In the genomic region with DNA sequence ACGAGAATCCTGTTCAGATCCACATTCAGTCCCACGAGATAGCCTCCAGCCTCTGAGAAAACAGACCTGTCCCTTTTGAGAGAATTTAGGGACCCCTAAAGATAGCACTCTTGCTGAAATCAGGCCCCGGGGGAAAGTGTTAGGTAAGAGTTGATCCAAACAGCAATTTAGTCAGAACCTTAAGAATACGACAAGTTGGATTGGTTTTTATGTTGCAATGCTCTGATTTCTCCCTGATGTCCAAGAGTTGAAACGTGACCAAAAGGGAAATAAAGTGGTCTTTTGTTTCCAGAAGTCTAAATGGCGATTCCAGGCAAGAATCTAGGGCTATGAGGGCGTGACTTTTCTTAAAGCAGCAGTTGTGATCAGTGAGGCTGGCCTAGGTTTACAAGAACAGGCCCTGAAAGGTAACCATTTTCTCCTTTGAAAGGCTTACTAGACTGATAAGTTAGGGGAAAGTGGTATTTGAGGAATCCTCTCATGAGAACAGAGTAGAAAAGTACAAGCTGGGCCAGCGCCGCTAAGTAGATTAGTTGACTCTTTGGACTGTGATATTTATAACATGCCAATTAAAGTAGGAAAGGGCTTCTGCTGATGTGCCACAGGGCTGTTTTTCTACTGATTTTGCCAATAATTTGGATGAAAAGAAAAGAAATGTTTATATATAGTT, we compare ENCODE assay signal across 27 cellular contexts. TPM values are rescaled to one million over a fixed set of nuclear protein-coding genes. Genes with fewer than 3 reads are reported as not detected.
DNase-seq lines count a peak whose midpoint lies in the region; ATAC-seq, FAIRE-seq and TF ChIP-seq lines count a peak whose summit lies in the region.
"Had no signal": no experiment of that assay in that cellular context is flagged by ENCODE, and none has a peak within 500 bp of the region (broad histone marks: within the 10 kb centered on the region; RNA-seq: fewer than 3 reads in every experiment).

No MANE protein-coding gene starts in this region.

- RAD21 ChIA-PET in GM12878 (lab: Charles Lee; ENCODE audit: unreplicated experiment), result interaction anchor here (9.2 kb wide), 1 partner anchor 24 kb away, joined by 193 read pairs; the partner anchor contains the start of genes HDDC3 and UNC45A

- H3K4me1 Mint-ChIP-seq in immature natural killer cell, result peaks cover 8 to 15% of the 10 kb centered on the region in 2 donors

- H3K27me3 Mint-ChIP-seq in immature natural killer cell (ENCODE audit: low read depth in 3 of 3), result peaks cover 0 to 1% (median 0%) of the 10 kb centered on the region in 3 donors
- H3K27me3 Mint-ChIP-seq: activated B cell treated with CpG ODN at 0.5 μM for 24 hours; CD4-positive, alpha-beta T cell; IgD-negative memory B cell; type B pancreatic cell had no signal

- H3K27ac ChIP-seq in GM12878 (ENCODE audit: control insufficient read depth, insufficient read depth) (no peak overlapping the region), mesenchymal stem cell (ENCODE audit: low read length, poor library complexity, severe bottlenecking) (no peak overlapping the region)
- H3K27ac ChIP-seq: GM23248 had no signal

- SMC1A ChIA-PET in GM12878 (lab: Charles Lee; ENCODE audit: uncharacterized antibody, unreplicated experiment), result no interaction called here

- H2BK120ac ChIP-seq in mesenchymal stem cell (ENCODE audit: low read depth, low read length), result no peak overlapping the region

- no peaks in the 10 kb centered on the region; the same call in 1 of the 2 replicates for H4K20me1 ChIP-seq in GM12878 (ENCODE audit: control insufficient read depth, insufficient read depth)

- H3K9me3 ChIP-seq in GM12878 (replicated peaks; ENCODE audit: control insufficient read depth, insufficient read depth, low read length) (no peaks in the 10 kb centered on the region), mesenchymal stem cell (ENCODE audit: control insufficient read depth, low read length) (no peaks in the 10 kb centered on the region)

- H3K4me3 ChIP-seq in GM12878 (no peak overlapping the region), mesenchymal stem cell (ENCODE audit: insufficient read depth in 1 of 2, low read depth in 1 of 2, low read length in 2 of 2) (no peak overlapping the region)
- H3K4me3 ChIP-seq: GM23248, lung had no signal

- no TSS peak for BruUV-seq in GM12878 (replicated peaks; lab: Mats Ljungman, UMichigan)

- H3K14ac ChIP-seq in mesenchymal stem cell (ENCODE audit: low read length in 2 of 2), result no peak overlapping the region

- no peak overlapping the region for H2BK5ac ChIP-seq in mesenchymal stem cell (ENCODE audit: low read depth, low read length, poor library complexity, severe bottlenecking)

- H2AFZ ChIP-seq in GM12878 (ENCODE audit: control insufficient read depth, low read depth, low read length) (no peak overlapping the region), mesenchymal stem cell (ENCODE audit: low read depth, low read length) (no peak overlapping the region)
- H2AFZ ChIP-seq: GM23248 had no signal

- H4K91ac ChIP-seq in mesenchymal stem cell (ENCODE audit: low read length), result no peak overlapping the region

- TF ChIP-seq EP300 in GM12878 (IDR thresholded peaks at IDR 0.05; ENCODE audit: borderline replicate concordance in 1 of 2, control insufficient read depth in 1 of 2, low read depth in 2 of 2, low read length in 2 of 2), result no peak

- no peak overlapping the region for H3K23ac ChIP-seq in mesenchymal stem cell (ENCODE audit: low read length in 2 of 2)

- H3K4me3 Mint-ChIP-seq in immature natural killer cell, result no peak overlapping the region
- H3K4me3 Mint-ChIP-seq: activated B cell treated with CpG ODN at 0.5 μM for 24 hours; CD4-positive, alpha-beta T cell; type B pancreatic cell had no signal

- TF ChIP-seq POLR2A in GM12878 (IDR thresholded peaks at IDR 0.05; ENCODE audit: low read depth, low read length), result no peak

- WGBS in GM12878 (ENCODE audit: insufficient coverage, insufficient replicate concordance, low lambda C conversion rate, missing lambda C conversion rate), result 93% methylated on average over 9 of the region's 9 CpGs
- 92% methylated on average over 9 of the region's 9 CpGs for WGBS in mesenchymal stem cell

- H3K79me1 ChIP-seq in mesenchymal stem cell (replicated peaks; ENCODE audit: low read length, poor library complexity, severe bottlenecking), result peaks cover 7% of the 10 kb centered on the region

- no peak for ATAC-seq in GM12878
- ATAC-seq in GM21619 (IDR thresholded peaks at IDR 0.05; ENCODE audit: unreplicated experiment), result no peak
- ATAC-seq: activated naive CD4-positive, alpha-beta T cell treated with anti-CD3 and anti-CD28 coated beads, Interleukin-2, amount 50 U/mL, for 72 hours; stimulated activated naive CD8-positive, alpha-beta T cell treated with anti-CD3 and anti-CD28 coated beads, Interleukin-15, Interleukin-2, amounts not matched to agents 100 U/mL and 50 U/mL, for 24 hours had no signal

- no peak for DNase-seq in GM12878 (ENCODE audit: low read depth, low spot score)
- DNase-seq in globus pallidus (ENCODE audit: low spot score), result peak; percentile 65
- no peak for DNase-seq in mesenchymal stem cell
- peak; percentile 71 for DNase-seq in superior temporal gyrus (ENCODE audit: extremely low spot score)
- no peak for DNase-seq in NCI-H526 treated with DMSO at 0.1 percent for 48 hours (lab: John Stamatoyannopoulos, UW)
- no peak for DNase-seq in immature natural killer cell
- DNase-seq: activated B cell treated with CpG ODN at 0.5 μM for 24 hours; activated CD8-positive, alpha-beta memory T cell treated with anti-CD3 and anti-CD28 coated beads, Interleukin-2, amount 50 U/mL, for 4 hours; CD4-positive, alpha-beta T cell; effector CD8-positive, alpha-beta T cell; foreskin fibroblast; GM23248; NCI-H1105 treated with DMSO at 0.1 percent for 48 hours; NCI-H2029; NCI-H226; NCI-H774; stimulated activated naive CD8-positive, alpha-beta T cell treated with anti-CD3 and anti-CD28 coated beads, Interleukin-15, Interleukin-2, amounts not matched to agents 100 U/mL and 50 U/mL, for 24 hours; T1000 had no signal

- no peak overlapping the region for H2BK12ac ChIP-seq in mesenchymal stem cell (ENCODE audit: low read length in 2 of 2)

- H3K4me1 ChIP-seq in GM12878 (ENCODE audit: control insufficient read depth, insufficient read depth, low read length) (peaks cover 4% of the 10 kb centered on the region), mesenchymal stem cell (ENCODE audit: control insufficient read depth, insufficient read depth, low read depth, low read length) (peaks cover 8% of the 10 kb centered on the region)

- no peak overlapping the region for H2AK5ac ChIP-seq in mesenchymal stem cell (ENCODE audit: low read length, severe bottlenecking)

- H3K18ac ChIP-seq in mesenchymal stem cell (ENCODE audit: low read depth in 1 of 2, low read length in 2 of 2), result no peak overlapping the region

- H3K36me3 Mint-ChIP-seq in immature natural killer cell, result peaks cover 12 to 39% (median 14%) of the 10 kb centered on the region in 3 donors

- H3K4ac ChIP-seq in mesenchymal stem cell (ENCODE audit: low read depth in 1 of 2, low read length in 2 of 2), result no peak overlapping the region

- TF ChIP-seq CTCF in GM12878 (IDR thresholded peaks at IDR 0.05 in 2 of 3, conservative IDR thresholded peaks at IDR 0.05 in 1 of 3; ENCODE audit: control insufficient read depth in 2 of 3, extremely low read depth in 1 of 3, insufficient read depth in 1 of 3, low read depth in 3 of 3, low read length in 3 of 3), result no peak

- H3K79me2 ChIP-seq in GM12878 (ENCODE audit: control insufficient read depth, insufficient read depth, low read length), result peaks cover 15% of the 10 kb centered on the region

- H3K4me2 ChIP-seq in GM12878 (ENCODE audit: control insufficient read depth, insufficient read depth) (no peak overlapping the region), mesenchymal stem cell (ENCODE audit: low read length, poor library complexity, severe bottlenecking) (no peak overlapping the region)

- H3K9ac ChIP-seq in GM12878 (ENCODE audit: control insufficient read depth, insufficient read depth, low read length), result no peak overlapping the region
- peak overlapping the region; percentile 45 for H3K9ac ChIP-seq in mesenchymal stem cell (ENCODE audit: low read length)
- H3K9ac ChIP-seq: GM23248 had no signal

- intact Hi-C loops in GM12878 (cut with micrococcal nuclease; ENCODE audit: unreplicated experiment), result no loop called here

- in situ Hi-C loops in GM12878 (cut with MboI), result no loop called here

- H3K36me3 ChIP-seq in GM12878 (ENCODE audit: control insufficient read depth in 2 of 2, insufficient read depth in 2 of 2, low read length in 1 of 2), result peaks cover 18 to 52% of the 10 kb centered on the region in 2 experiments
- peaks cover 63 to 69% of the 10 kb centered on the region in 2 experiments for H3K36me3 ChIP-seq in mesenchymal stem cell (ENCODE audit: control insufficient read depth in 1 of 2, insufficient read depth in 2 of 2, low read depth in 1 of 2, low read length in 2 of 2)

- H3K9me3 Mint-ChIP-seq in immature natural killer cell, result no peaks in the 10 kb centered on the region
- H3K9me3 Mint-ChIP-seq: activated B cell treated with CpG ODN at 0.5 μM for 24 hours; activated naive CD4-positive, alpha-beta T cell treated with anti-CD3 and anti-CD28 coated beads, Interleukin-2, amount 50 U/mL, for 72 hours; activated T-helper 2 cell treated with anti-CD3 and anti-CD28 coated beads, Interferon-gamma antibody, Interleukin-2, Interleukin-4, amounts not matched to agents 10 μg/mL and 5 μg/mL and 100 μg/mL, durations not matched to agents 14 hours and 24 hours and 36 hours; CD4-positive, alpha-beta T cell; IgD-negative memory B cell; type B pancreatic cell had no signal

- FAIRE-seq in GM12878 (lab: Jason Lieb, UNC), result peak; percentile 49
- FAIRE-seq: G401.6, GM18507, islet of Langerhans had no signal

- CTCF ChIA-PET in GM12878 (lab: Yijun Ruan, JAX), result interaction anchor here (2.1 to 15.1 kb wide), 2 partner anchors 21 to 25 kb away, joined by 8 to 480 read pairs; partner anchors contain the start of genes HDDC3 and UNC45A

- TF ChIP-seq RAD21 in GM12878 (IDR thresholded peaks at IDR 0.05; ENCODE audit: insufficient read depth, low read depth, low read length), result no peak

- H3K27me3 ChIP-seq in GM12878 (replicated peaks in 1 of 2; ENCODE audit: control insufficient read depth in 2 of 2, insufficient read depth in 2 of 2, low read length in 1 of 2) (no peaks in the 10 kb centered on the region), mesenchymal stem cell (ENCODE audit: control insufficient read depth in 1 of 2, insufficient read depth in 1 of 2, low read length in 2 of 2) (no peaks in the 10 kb centered on the region)

- no peak overlapping the region for H4K8ac ChIP-seq in mesenchymal stem cell (ENCODE audit: low read length)

- no peak overlapping the region for H2BK15ac ChIP-seq in mesenchymal stem cell (ENCODE audit: low read depth, poor library complexity, severe bottlenecking)

- POLR2A ChIA-PET in GM12878 (lab: Charles Lee), result interaction anchor here (0.6 kb wide), 1 partner anchor 375 kb away, joined by 7 read pairs; no protein-coding TSS in a partner anchor

- H3K27ac Mint-ChIP-seq in immature natural killer cell, result no peak overlapping the region
- H3K27ac Mint-ChIP-seq: activated B cell treated with CpG ODN at 0.5 μM for 24 hours; activated T-helper 2 cell treated with anti-CD3 and anti-CD28 coated beads, Interferon-gamma antibody, Interleukin-2, Interleukin-4, amounts not matched to agents 10 μg/mL and 5 μg/mL and 100 μg/mL, durations not matched to agents 14 hours and 24 hours and 36 hours; CD4-positive, alpha-beta T cell; type B pancreatic cell had no signal

RNA-seq across cellular contexts. Expression of gene MAN2A2, which starts 4.9 kb away (rescaled TPM):
- total RNA-seq in GM12878 (2013; cell fraction: nucleolus; rRNA removed), result 183 and 231 TPM in 2 replicates
- 25.4 and 29.5 TPM in 2 replicates for total RNA-seq in GM12878 (2014; rRNA removed)
- total RNA-seq in GM12878 (2014; rRNA removed; fragmentation: Illumina TruSeq; extraction: Trizol), result 16.6 and 18.0 TPM in 2 replicates
- 62.4 and 79.4 TPM in 2 replicates for total RNA-seq in GM12878 (2021)
- 21.4 TPM for polyA plus RNA-seq in GM12878 (2011; ENCODE audit: low read depth)
- polyA plus RNA-seq in GM12878 (2011; rRNA removed), result 19.4 and 38.9 TPM in 2 replicates
- polyA plus RNA-seq in GM12878 (2011; cell fraction: cytosol; rRNA removed), result 46.4 and 74.6 TPM in 2 replicates
- polyA plus RNA-seq in GM12878 (2011; cell fraction: nucleus; rRNA removed), result 937 and 972 TPM in 2 replicates
- 39.6 and 54.1 TPM in 2 replicates for polyA plus RNA-seq in GM12878 (2012)
- 26.9 and 47.8 TPM in 2 replicates for polyA plus RNA-seq in GM12878 (2014; fragmentation: Illumina TruSeq; extraction: Trizol)
- polyA plus RNA-seq in GM12878 (2014; fragmentation: Nextera tagmentation; extraction: Ambion mirVana), result 1 to 10 TPM; 4.2 to 4.4 TPM
- 66.4 and 71.1 TPM in 2 replicates for polyA plus RNA-seq in GM12878 (2014; rRNA removed)
- polyA plus RNA-seq in GM12878 (2016; fragmentation: Nextera tagmentation; extraction: Ambion mirVana), result 10 to 100 TPM; 13.7 to 16.8 TPM
- polyA minus RNA-seq in GM12878 (2011; rRNA and poly(A)+ RNA removed), result 36.3 and 44.3 TPM in 2 replicates
- 8.0 and 15.0 TPM in 2 replicates for polyA minus RNA-seq in GM12878 (2011; cell fraction: cytosol; rRNA and poly(A)+ RNA removed)
- 124 and 200 TPM in 2 replicates for polyA minus RNA-seq in GM12878 (2011; cell fraction: nucleus; rRNA and poly(A)+ RNA removed)
- polyA plus RNA-seq in mesenchymal stem cell (2013, experiment 1 of 2), result 23.9 TPM
- 23.2 TPM for polyA plus RNA-seq in mesenchymal stem cell (2013, experiment 2 of 2)
- 1 to 10 TPM; 4.1 to 7.4 (median 5.4) TPM for polyA plus RNA-seq in immature natural killer cell

RNA-seq across cellular contexts. Expression of gene FES, which starts 23.7 kb away (rescaled TPM):
- total RNA-seq in GM12878 (2013; cell fraction: nucleolus; rRNA removed), result 21.3 and 22.9 TPM in 2 replicates
- 19.5 and 21.7 TPM in 2 replicates for total RNA-seq in GM12878 (2014; rRNA removed)
- 6.1 and 7.0 TPM in 2 replicates for total RNA-seq in GM12878 (2014; rRNA removed; fragmentation: Illumina TruSeq; extraction: Trizol)
- total RNA-seq in GM12878 (2021), result 17.7 and 23.9 TPM in 2 replicates
- 2.3 TPM for polyA plus RNA-seq in GM12878 (2011; ENCODE audit: low read depth)
- polyA plus RNA-seq in GM12878 (2011; rRNA removed), result 0.07 and 0.09 TPM in 2 replicates
- polyA plus RNA-seq in GM12878 (2011; cell fraction: cytosol; rRNA removed), result 0.12 and 0.13 TPM in 2 replicates
- 0.28 and 0.34 TPM in 2 replicates for polyA plus RNA-seq in GM12878 (2011; cell fraction: nucleus; rRNA removed)
- polyA plus RNA-seq in GM12878 (2012), result 6.4 and 6.7 TPM in 2 replicates
- polyA plus RNA-seq in GM12878 (2014; fragmentation: Illumina TruSeq; extraction: Trizol), result 0.60 and 3.8 TPM in 2 replicates
- 1 to 10 TPM in 1 of 2 experiments, under 1 TPM in 1; 0.56 to 1.0 TPM for polyA plus RNA-seq in GM12878 (2014; fragmentation: Nextera tagmentation; extraction: Ambion mirVana)
- 14.6 and 20.6 TPM in 2 replicates for polyA plus RNA-seq in GM12878 (2014; rRNA removed)
- 10 to 100 TPM; 12.7 to 16.1 TPM for polyA plus RNA-seq in GM12878 (2016; fragmentation: Nextera tagmentation; extraction: Ambion mirVana)
- polyA minus RNA-seq in GM12878 (2011; rRNA and poly(A)+ RNA removed), result 0.10 TPM in 1 of 2 replicates, not detected in the other
- 0.83 TPM in 1 of 2 replicates, not detected in the other for polyA minus RNA-seq in GM12878 (2011; cell fraction: cytosol; rRNA and poly(A)+ RNA removed)
- polyA minus RNA-seq in GM12878 (2011; cell fraction: nucleus; rRNA and poly(A)+ RNA removed), result 0.73 and 0.96 TPM in 2 replicates
- polyA plus RNA-seq in mesenchymal stem cell (2013, experiment 1 of 2), result 5.5 TPM
- 5.3 TPM for polyA plus RNA-seq in mesenchymal stem cell (2013, experiment 2 of 2)
- polyA plus RNA-seq in immature natural killer cell, result 10 to 100 TPM; 28.6 to 73.2 (median 53.5) TPM

RNA-seq across cellular contexts. Expression of gene HDDC3, which starts 24.4 kb away (rescaled TPM):
- total RNA-seq in GM12878 (2013; cell fraction: nucleolus; rRNA removed), result 34.1 and 48.7 TPM in 2 replicates
- total RNA-seq in GM12878 (2014; rRNA removed) (25.7 and 27.7 TPM in 2 replicates), GM12878 (2014; rRNA removed; fragmentation: Illumina TruSeq; extraction: Trizol) (19.9 and 21.0 TPM in 2 replicates), GM12878 (2021) (20.3 and 24.6 TPM in 2 replicates)
- 8.8 TPM for polyA plus RNA-seq in GM12878 (2011; ENCODE audit: low read depth)
- polyA plus RNA-seq in GM12878 (2011; rRNA removed) (15.2 and 19.3 TPM in 2 replicates), GM12878 (2014; fragmentation: Illumina TruSeq; extraction: Trizol) (22.2 and 25.7 TPM in 2 replicates), GM12878 (2014; fragmentation: Nextera tagmentation; extraction: Ambion mirVana) (1 to 10 TPM; 5.6 to 9.0 TPM), GM12878 (2014; rRNA removed) (30.4 and 32.2 TPM in 2 replicates), GM12878 (2016; fragmentation: Nextera tagmentation; extraction: Ambion mirVana) (10 to 100 TPM; 35.9 to 39.5 TPM), immature natural killer cell (10 to 100 TPM; 25.5 to 33.1 (median 32.1) TPM)
- 24.1 and 26.6 TPM in 2 replicates for polyA plus RNA-seq in GM12878 (2011; cell fraction: cytosol; rRNA removed)
- polyA plus RNA-seq in GM12878 (2011; cell fraction: nucleus; rRNA removed), result 18.4 and 21.1 TPM in 2 replicates
- 11.5 and 16.8 TPM in 2 replicates for polyA plus RNA-seq in GM12878 (2012)
- 22.6 and 28.6 TPM in 2 replicates for polyA minus RNA-seq in GM12878 (2011; rRNA and poly(A)+ RNA removed)
- 5.5 and 6.2 TPM in 2 replicates for polyA minus RNA-seq in GM12878 (2011; cell fraction: cytosol; rRNA and poly(A)+ RNA removed)
- 24.1 and 39.4 TPM in 2 replicates for polyA minus RNA-seq in GM12878 (2011; cell fraction: nucleus; rRNA and poly(A)+ RNA removed)
- polyA plus RNA-seq in mesenchymal stem cell (2013, experiment 1 of 2), result 7.3 TPM
- polyA plus RNA-seq in mesenchymal stem cell (2013, experiment 2 of 2), result 7.2 TPM

RNA-seq across cellular contexts. Expression of gene UNC45A, which starts 27.1 kb away (rescaled TPM):
- total RNA-seq in GM12878 (2013; cell fraction: nucleolus; rRNA removed), result 81.1 and 96.0 TPM in 2 replicates
- total RNA-seq in GM12878 (2014; rRNA removed), result 31.6 and 40.4 TPM in 2 replicates
- 21.3 TPM in 2 replicates for total RNA-seq in GM12878 (2014; rRNA removed; fragmentation: Illumina TruSeq; extraction: Trizol)
- 56.3 and 58.9 TPM in 2 replicates for total RNA-seq in GM12878 (2021)
- polyA plus RNA-seq in GM12878 (2011; ENCODE audit: low read depth), result 23.7 TPM
- polyA plus RNA-seq in GM12878 (2011; rRNA removed), result 24.2 and 40.5 TPM in 2 replicates
- 45.4 and 64.5 TPM in 2 replicates for polyA plus RNA-seq in GM12878 (2011; cell fraction: cytosol; rRNA removed)
- polyA plus RNA-seq in GM12878 (2011; cell fraction: nucleus; rRNA removed), result 188 and 193 TPM in 2 replicates
- 43.0 and 46.7 TPM in 2 replicates for polyA plus RNA-seq in GM12878 (2012)
- 12.6 and 22.1 TPM in 2 replicates for polyA plus RNA-seq in GM12878 (2014; fragmentation: Illumina TruSeq; extraction: Trizol)
- polyA plus RNA-seq in GM12878 (2014; fragmentation: Nextera tagmentation; extraction: Ambion mirVana), result 10 to 100 TPM; 10.3 to 19.8 TPM
- 44.5 and 48.8 TPM in 2 replicates for polyA plus RNA-seq in GM12878 (2014; rRNA removed)
- 10 to 100 TPM; 56.6 to 57.8 TPM for polyA plus RNA-seq in GM12878 (2016; fragmentation: Nextera tagmentation; extraction: Ambion mirVana)
- 53.8 and 78.0 TPM in 2 replicates for polyA minus RNA-seq in GM12878 (2011; rRNA and poly(A)+ RNA removed)
- polyA minus RNA-seq in GM12878 (2011; cell fraction: cytosol; rRNA and poly(A)+ RNA removed), result 17.4 and 27.0 TPM in 2 replicates
- 46.8 and 70.7 TPM in 2 replicates for polyA minus RNA-seq in GM12878 (2011; cell fraction: nucleus; rRNA and poly(A)+ RNA removed)
- polyA plus RNA-seq in mesenchymal stem cell (2013, experiment 1 of 2), result 30.4 TPM
- polyA plus RNA-seq in mesenchymal stem cell (2013, experiment 2 of 2), result 28.6 TPM
- 10 to 100 TPM; 54.9 to 74.4 (median 59.3) TPM for polyA plus RNA-seq in immature natural killer cell

RNA-seq across cellular contexts. Expression of gene FURIN, which starts 39.6 kb away (rescaled TPM):
- total RNA-seq in GM12878 (2013; cell fraction: nucleolus; rRNA removed), result 47.7 and 63.7 TPM in 2 replicates
- total RNA-seq in GM12878 (2014; rRNA removed) (20.8 and 24.5 TPM in 2 replicates), GM12878 (2014; rRNA removed; fragmentation: Illumina TruSeq; extraction: Trizol) (9.9 and 11.2 TPM in 2 replicates), GM12878 (2021) (36.9 and 39.9 TPM in 2 replicates)
- 10.8 TPM for polyA plus RNA-seq in GM12878 (2011; ENCODE audit: low read depth)
- polyA plus RNA-seq in GM12878 (2011; rRNA removed) (1.9 and 5.6 TPM in 2 replicates), GM12878 (2014; fragmentation: Illumina TruSeq; extraction: Trizol) (3.3 and 10.1 TPM in 2 replicates), GM12878 (2014; fragmentation: Nextera tagmentation; extraction: Ambion mirVana) (1 to 10 TPM in 1 of 2 experiments, under 1 TPM in 1; 0.47 to 1.3 TPM), GM12878 (2014; rRNA removed) (23.2 and 26.3 TPM in 2 replicates), GM12878 (2016; fragmentation: Nextera tagmentation; extraction: Ambion mirVana) (1 to 10 TPM; 5.6 to 5.9 TPM), immature natural killer cell (10 to 100 TPM; 18.2 to 22.8 (median 20.8) TPM)
- polyA plus RNA-seq in GM12878 (2011; cell fraction: cytosol; rRNA removed), result 8.3 and 8.8 TPM in 2 replicates
- polyA plus RNA-seq in GM12878 (2011; cell fraction: nucleus; rRNA removed), result 11.4 and 16.8 TPM in 2 replicates
- 21.1 and 27.0 TPM in 2 replicates for polyA plus RNA-seq in GM12878 (2012)
- 7.2 and 13.4 TPM in 2 replicates for polyA minus RNA-seq in GM12878 (2011; rRNA and poly(A)+ RNA removed)
- 5.5 and 10.8 TPM in 2 replicates for polyA minus RNA-seq in GM12878 (2011; cell fraction: cytosol; rRNA and poly(A)+ RNA removed)
- 5.2 and 5.9 TPM in 2 replicates for polyA minus RNA-seq in GM12878 (2011; cell fraction: nucleus; rRNA and poly(A)+ RNA removed)
- 58.9 TPM for polyA plus RNA-seq in mesenchymal stem cell (2013, experiment 1 of 2)
- 58.5 TPM for polyA plus RNA-seq in mesenchymal stem cell (2013, experiment 2 of 2)

Comparison
In these comparisons a context has a peak if more than half of its experiments do, and no peak if none do; other contexts are left out.
1. DNase-seq: peak in globus pallidus (single experiment) and superior temporal gyrus (single experiment); none in GM12878 (single experiment), mesenchymal stem cell (single experiment), NCI-H526 treated with DMSO at 0.1 percent for 48 hours (single experiment) and immature natural killer cell (0 of 3).